In the genomic region with DNA sequence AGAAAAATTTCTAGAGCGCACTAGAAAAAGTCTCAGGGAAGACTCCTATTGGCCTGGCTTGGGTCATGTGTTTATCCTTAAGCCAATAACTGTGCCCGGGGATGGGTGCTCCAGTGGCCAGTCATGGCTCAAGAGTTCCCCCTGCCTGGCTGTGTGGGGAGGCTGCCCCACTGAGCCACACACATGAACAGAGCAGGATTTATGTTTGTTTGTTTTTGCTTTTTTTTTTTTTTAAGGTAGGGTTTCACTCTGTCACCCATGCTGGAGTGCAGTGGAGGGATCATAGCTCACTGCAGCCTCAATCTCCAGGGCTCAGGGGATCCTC, we compare ENCODE assay signal across 3 cellular contexts.
TF ChIP-seq lines count a peak whose summit lies in the region.

No MANE protein-coding gene starts in this region.

TF ChIP-seq in SK-N-SH, 30 proteins besides CTCF, POLR2A, EP300 and RAD21 (continued from another document):
- no peak for TF ChIP-seq FOXJ3 (CRISPR knock-in tag; IDR thresholded peaks at IDR 0.05)
- TF ChIP-seq RXRA (IDR thresholded peaks at IDR 0.05; ENCODE audit: borderline replicate concordance, low read depth): no peak

TF ChIP-seq in SK-N-SH treated with all-trans-retinoic acid at 6 μM for 48 hours, 23 proteins besides CTCF, POLR2A, EP300 and RAD21 (continued from another document):
- TF ChIP-seq, protein P1, sequence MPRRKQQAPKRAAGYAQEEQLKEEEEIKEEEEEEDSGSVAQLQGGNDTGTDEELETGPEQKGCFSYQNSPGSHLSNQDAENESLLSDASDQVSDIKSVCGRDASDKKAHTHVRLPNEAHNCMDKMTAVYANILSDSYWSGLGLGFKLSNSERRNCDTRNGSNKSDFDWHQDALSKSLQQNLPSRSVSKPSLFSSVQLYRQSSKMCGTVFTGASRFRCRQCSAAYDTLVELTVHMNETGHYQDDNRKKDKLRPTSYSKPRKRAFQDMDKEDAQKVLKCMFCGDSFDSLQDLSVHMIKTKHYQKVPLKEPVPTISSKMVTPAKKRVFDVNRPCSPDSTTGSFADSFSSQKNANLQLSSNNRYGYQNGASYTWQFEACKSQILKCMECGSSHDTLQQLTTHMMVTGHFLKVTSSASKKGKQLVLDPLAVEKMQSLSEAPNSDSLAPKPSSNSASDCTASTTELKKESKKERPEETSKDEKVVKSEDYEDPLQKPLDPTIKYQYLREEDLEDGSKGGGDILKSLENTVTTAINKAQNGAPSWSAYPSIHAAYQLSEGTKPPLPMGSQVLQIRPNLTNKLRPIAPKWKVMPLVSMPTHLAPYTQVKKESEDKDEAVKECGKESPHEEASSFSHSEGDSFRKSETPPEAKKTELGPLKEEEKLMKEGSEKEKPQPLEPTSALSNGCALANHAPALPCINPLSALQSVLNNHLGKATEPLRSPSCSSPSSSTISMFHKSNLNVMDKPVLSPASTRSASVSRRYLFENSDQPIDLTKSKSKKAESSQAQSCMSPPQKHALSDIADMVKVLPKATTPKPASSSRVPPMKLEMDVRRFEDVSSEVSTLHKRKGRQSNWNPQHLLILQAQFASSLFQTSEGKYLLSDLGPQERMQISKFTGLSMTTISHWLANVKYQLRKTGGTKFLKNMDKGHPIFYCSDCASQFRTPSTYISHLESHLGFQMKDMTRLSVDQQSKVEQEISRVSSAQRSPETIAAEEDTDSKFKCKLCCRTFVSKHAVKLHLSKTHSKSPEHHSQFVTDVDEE (CRISPR knock-in tag; IDR thresholded peaks at IDR 0.05): no peak

TF ChIP-seq in HEK293, 187 proteins besides CTCF, POLR2A, EP300 and RAD21 (continued from another document):
- TF ChIP-seq PRDM10 (tag by site-specific recombination; IDR thresholded peaks at IDR 0.05) (no peak), PATZ1 (tag by site-specific recombination; IDR thresholded peaks at IDR 0.05) (no peak), SETDB1 (IDR thresholded peaks at IDR 0.05; ENCODE audit: insufficient read length, low read length) (peak; percentile 27), GLIS1 (tag by site-specific recombination; IDR thresholded peaks at IDR 0.05) (peak; percentile 39; the same call in 1 of the 2 replicates)
